8 cellular contexts compared by ENCODE assay signal in genomic region chr3:127629462-127630403, GRCh38. TPM values are rescaled to one million over a fixed set of nuclear protein-coding genes. Genes with fewer than 3 reads are reported as not detected.
A peak's percentile ranks its signal among the peaks of the same experiment; 100 is the strongest.
DNase-seq lines count a peak whose midpoint lies in the region; ATAC-seq and TF ChIP-seq lines count a peak whose summit lies in the region.

No MANE protein-coding gene starts in this region.

- BruUV-seq in PC-3 (replicated peaks; lab: Mats Ljungman, UMichigan), result no TSS peak

- POLR2A ChIA-PET in PC-3 (lab: Charles Lee; ENCODE audit: unreplicated experiment), result interaction anchor here (0.6 kb wide), 1 partner anchor 346 kb away, joined by 3 read pairs; no protein-coding TSS in a partner anchor
- POLR2A ChIA-PET in activated naive CD8-positive, alpha-beta T cell treated with anti-CD3 and anti-CD28 coated beads, Interleukin-2, amount 10 ng/mL, durations not matched to agents 7 days and 5 days (lab: Charles Lee), result interaction anchor here (0.6 to 1.0 kb wide), 2 partner anchors 31 to 42 kb away, joined by 3 read pairs; no protein-coding TSS in a partner anchor

- H2AFZ ChIP-seq in PC-3 (ENCODE audit: low read length), result peak overlapping the region; percentile 54

- TF ChIP-seq CTCF in PC-3 (conservative IDR thresholded peaks at IDR 0.05; ENCODE audit: low read depth, low read length), result no peak

- H3K27me3 ChIP-seq in PC-3 (ENCODE audit: low read length) (no peaks in the 10 kb centered on the region), iPS-18a (ENCODE audit: control insufficient read depth, insufficient read depth, low read length) (peaks cover 36% of the 10 kb centered on the region)

- H3K27me3 Mint-ChIP-seq in activated naive CD8-positive, alpha-beta T cell treated with anti-CD3 and anti-CD28 coated beads, Interleukin-2, amount 10 ng/mL, durations not matched to agents 7 days and 5 days, result peaks cover 59% of the 10 kb centered on the region

- H3K4me1 ChIP-seq in PC-3 (ENCODE audit: insufficient read depth, low read length) (no peaks in the 10 kb centered on the region; the same call in 1 of the 2 replicates), iPS-18a (ENCODE audit: control insufficient read depth, low read depth, low read length) (peaks cover 6% of the 10 kb centered on the region)

- 0 out of 2 replicates have a peak, but pooled peaks cover 11% of the 10 kb centered on the region for H3K79me2 ChIP-seq in PC-3 (ENCODE audit: low read length)

- H3K9me2 ChIP-seq in PC-3 (replicated peaks; ENCODE audit: low read length), result no peaks in the 10 kb centered on the region

- no peaks in the 10 kb centered on the region for H4K20me1 ChIP-seq in PC-3 (ENCODE audit: low read length)

- no peaks in the 10 kb centered on the region for H3F3A ChIP-seq in PC-3 (ENCODE audit: low read length, unreplicated experiment)

- H3K36me3 ChIP-seq in PC-3 (ENCODE audit: low read depth, low read length) (no peaks in the 10 kb centered on the region), iPS-18a (ENCODE audit: control insufficient read depth, low read depth, low read length) (no peaks in the 10 kb centered on the region)

- H3K9me3 Mint-ChIP-seq in activated naive CD8-positive, alpha-beta T cell treated with anti-CD3 and anti-CD28 coated beads, Interleukin-2, amount 10 ng/mL, durations not matched to agents 7 days and 5 days, result no peaks in the 10 kb centered on the region

- H3K9ac ChIP-seq in PC-3 (ENCODE audit: low read length) (peak overlapping the region; percentile 41; the same call in 1 of the 2 replicates), iPS-18a (ENCODE audit: low read length) (no peak overlapping the region)

- CTCF ChIA-PET in PC-3 (lab: Charles Lee), result no interaction called here

- H3K4me1 Mint-ChIP-seq in activated naive CD8-positive, alpha-beta T cell treated with anti-CD3 and anti-CD28 coated beads, Interleukin-2, amount 10 ng/mL, durations not matched to agents 7 days and 5 days, result peaks cover 22% of the 10 kb centered on the region

- H3K4me3 ChIP-seq in PC-3 (ENCODE audit: low read length), result peak overlapping the region; percentile 63
- peak overlapping the region; percentile 44 for H3K4me3 ChIP-seq in iPS-18a (ENCODE audit: low read length)

- DNase-seq in NCI-H748 (lab: John Stamatoyannopoulos, UW; ENCODE audit: unreplicated experiment), result peak; percentile 46
- DNase-seq in NCI-H748 treated with DMSO at 0.1 percent for 48 hours (lab: John Stamatoyannopoulos, UW), result no peak
- DNase-seq in PC-3, result no peak
- no peak for DNase-seq in activated naive CD8-positive, alpha-beta T cell treated with anti-CD3 and anti-CD28 coated beads, Interleukin-2, amount 10 ng/mL, durations not matched to agents 7 days and 5 days
- peak; percentile 71 for DNase-seq in stimulated activated CD4-positive, alpha-beta T cell treated with anti-CD3 and anti-CD28 coated beads, Interleukin-2, amount 100 ng/mL, for 4 hours (ENCODE audit: low read depth)

- ATAC-seq in PC-3 (peak; percentile 19), GM19463 (IDR thresholded peaks at IDR 0.05; ENCODE audit: unreplicated experiment) (no peak), GM21786 (IDR thresholded peaks at IDR 0.05; ENCODE audit: unreplicated experiment) (no peak)
- ATAC-seq in activated naive CD8-positive, alpha-beta T cell treated with anti-CD3 and anti-CD28 coated beads, Interleukin-2, amount 10 ng/mL, durations not matched to agents 7 days and 5 days (ENCODE audit: low read depth), result peak; percentile 8

- H3K27ac Mint-ChIP-seq in activated naive CD8-positive, alpha-beta T cell treated with anti-CD3 and anti-CD28 coated beads, Interleukin-2, amount 10 ng/mL, durations not matched to agents 7 days and 5 days, result no peak overlapping the region

- H3K27ac ChIP-seq in PC-3 (ENCODE audit: low read length) (no peak overlapping the region), iPS-18a (ENCODE audit: low read length) (no peak overlapping the region)

- intact Hi-C loops in PC-3 (cut with micrococcal nuclease), result no loop called here

- peak overlapping the region; percentile 79 for H3K4me3 Mint-ChIP-seq in activated naive CD8-positive, alpha-beta T cell treated with anti-CD3 and anti-CD28 coated beads, Interleukin-2, amount 10 ng/mL, durations not matched to agents 7 days and 5 days

- H3K9me3 ChIP-seq in PC-3 (ENCODE audit: low read length) (no peaks in the 10 kb centered on the region), iPS-18a (ENCODE audit: control insufficient read depth, low read depth, low read length) (peaks cover 2% of the 10 kb centered on the region)

- H3K36me3 Mint-ChIP-seq in activated naive CD8-positive, alpha-beta T cell treated with anti-CD3 and anti-CD28 coated beads, Interleukin-2, amount 10 ng/mL, durations not matched to agents 7 days and 5 days, result peaks cover 2% of the 10 kb centered on the region

- H3K4me2 ChIP-seq in PC-3 (ENCODE audit: low read length), result peak overlapping the region; percentile 83

RNA-seq across cellular contexts. Expression of gene PODXL2, which starts 0.7 kb away (rescaled TPM):
- 32.4 and 45.8 TPM in 2 replicates for total RNA-seq in PC-3 (2014; rRNA removed)
- total RNA-seq in activated naive CD8-positive, alpha-beta T cell treated with anti-CD3 and anti-CD28 coated beads, Interleukin-2, amount 10 ng/mL, durations not matched to agents 7 days and 5 days, result 1 to 10 TPM; 2.2 TPM

RNA-seq across cellular contexts. Expression of gene MCM2, which starts 31.5 kb away (rescaled TPM):
- total RNA-seq in PC-3 (2014; rRNA removed), result 131 and 252 TPM in 2 replicates
- total RNA-seq in activated naive CD8-positive, alpha-beta T cell treated with anti-CD3 and anti-CD28 coated beads, Interleukin-2, amount 10 ng/mL, durations not matched to agents 7 days and 5 days, result 100 to 1,000 TPM; 131 to 140 TPM

RNA-seq across cellular contexts. Expression of gene TPRA1, which starts 39.2 kb away (rescaled TPM):
- 25.7 and 34.0 TPM in 2 replicates for total RNA-seq in PC-3 (2014; rRNA removed)
- 10 to 100 TPM; 33.6 to 33.9 TPM for total RNA-seq in activated naive CD8-positive, alpha-beta T cell treated with anti-CD3 and anti-CD28 coated beads, Interleukin-2, amount 10 ng/mL, durations not matched to agents 7 days and 5 days

RNA-seq across cellular contexts. Expression of gene ABTB1, which starts 43.0 kb away (rescaled TPM):
- total RNA-seq in PC-3 (2014; rRNA removed), result 3.6 and 8.4 TPM in 2 replicates
- 10 to 100 TPM; 63.4 to 65.5 TPM for total RNA-seq in activated naive CD8-positive, alpha-beta T cell treated with anti-CD3 and anti-CD28 coated beads, Interleukin-2, amount 10 ng/mL, durations not matched to agents 7 days and 5 days

Comparison
In these comparisons a context has a peak if more than half of its experiments do, and no peak if none do; other contexts are left out.
1. DNase-seq: peak in NCI-H748 (single experiment) and stimulated activated CD4-positive, alpha-beta T cell treated with anti-CD3 and anti-CD28 coated beads, Interleukin-2, amount 100 ng/mL, for 4 hours (single experiment); none in NCI-H748 treated with DMSO at 0.1 percent for 48 hours (single experiment), PC-3 (single experiment) and activated naive CD8-positive, alpha-beta T cell treated with anti-CD3 and anti-CD28 coated beads, Interleukin-2, amount 10 ng/mL, durations not matched to agents 7 days and 5 days (single experiment).
2. ATAC-seq: peak in PC-3 (single experiment) and activated naive CD8-positive, alpha-beta T cell treated with anti-CD3 and anti-CD28 coated beads, Interleukin-2, amount 10 ng/mL, durations not matched to agents 7 days and 5 days (single experiment); none in GM19463 (single experiment) and GM21786 (single experiment).
3. RNA of gene PODXL2, which starts 0.7 kb away (total RNA-seq): 32.4 to 45.8 TPM in PC-3; 2.2 TPM in activated naive CD8-positive, alpha-beta T cell treated with anti-CD3 and anti-CD28 coated beads, Interleukin-2, amount 10 ng/mL, durations not matched to agents 7 days and 5 days; every median in the first group is over 10 times any median in the second.